In genomic region chr2:100967716-100968115, GRCh38 we compare ENCODE assay signal across 27 cellular contexts.
"Had no signal": no experiment of that assay in that cellular context is flagged by ENCODE, and none has a peak within 500 bp of the region (broad histone marks: within the 10 kb centered on the region; RNA-seq: fewer than 3 reads in every experiment).

No MANE protein-coding gene starts in this region.

- H3K27ac ChIP-seq: adrenal gland, body of pancreas, WERI-Rb-1 had no signal

- H3K4me1 ChIP-seq: adrenal gland, body of pancreas had no signal

- H3K4me1 Mint-ChIP-seq: activated B cell treated with CpG ODN at 0.5 μM for 24 hours; activated naive CD8-positive, alpha-beta T cell treated with anti-CD3 and anti-CD28 coated beads, Interleukin-2, amount 50 U/mL, for 24 hours; activated T-helper 17 cell treated with anti-CD3 and anti-CD28 coated beads, Interleukin-2, amount 50 U/mL, for 72 hours had no signal

- H3K36me3 Mint-ChIP-seq: activated naive CD8-positive, alpha-beta T cell treated with anti-CD3 and anti-CD28 coated beads for 36 hours had no signal

- H3K27ac Mint-ChIP-seq: activated B cell treated with CpG ODN at 0.5 μM for 24 hours; activated CD8-positive, alpha-beta T cell treated with anti-CD3 and anti-CD28 coated beads for 36 hours; activated naive CD4-positive, alpha-beta T cell treated with anti-CD3 and anti-CD28 coated beads for 36 hours; activated naive CD4-positive, alpha-beta T cell treated with anti-CD3 and anti-CD28 coated beads, Interleukin-2, amount 50 U/mL, for 24 hours; activated naive CD8-positive, alpha-beta T cell treated with anti-CD3 and anti-CD28 coated beads for 36 hours; activated naive CD8-positive, alpha-beta T cell treated with anti-CD3 and anti-CD28 coated beads, Interleukin-2, amount 50 U/mL, for 24 hours; activated T-helper 17 cell treated with anti-CD3 and anti-CD28 coated beads, Interleukin-2, amount 50 U/mL, for 72 hours; T-helper 17 cell; T-helper 2 cell treated with Interferon-gamma antibody and Interleukin-4, amounts not matched to agents 5 μg/mL and 100 μg/mL, for 36 hours had no signal

- H3K27me3 Mint-ChIP-seq: activated CD8-positive, alpha-beta T cell treated with anti-CD3 and anti-CD28 coated beads for 36 hours; activated naive CD4-positive, alpha-beta T cell treated with anti-CD3 and anti-CD28 coated beads, Interleukin-2, amount 50 U/mL, for 24 hours; activated naive CD8-positive, alpha-beta T cell treated with anti-CD3 and anti-CD28 coated beads for 36 hours; activated naive CD8-positive, alpha-beta T cell treated with anti-CD3 and anti-CD28 coated beads, Interleukin-2, amount 50 U/mL, for 24 hours; activated T-helper 17 cell treated with anti-CD3 and anti-CD28 coated beads, Interleukin-2, amount 50 U/mL, for 72 hours; T-helper 17 cell had no signal

- ATAC-seq: activated CD4-positive, CD25-positive, alpha-beta regulatory T cell treated with anti-CD3 and anti-CD28 coated beads, Interleukin-2, amount 50 U/mL, for 24 hours; activated CD8-positive, alpha-beta T cell treated with anti-CD3 and anti-CD28 coated beads for 36 hours; activated naive CD8-positive, alpha-beta T cell treated with anti-CD3 and anti-CD28 coated beads, Interleukin-2, amount 50 U/mL, for 24 hours; activated T-cell treated with anti-CD3 and anti-CD28 coated beads, Interleukin-2, amount 50 U/mL, for 4 hours; activated T-helper 17 cell treated with anti-CD3 and anti-CD28 coated beads, Interleukin-2, amount 50 U/mL, for 72 hours; body of pancreas; esophagus mucosa; T-helper 17 cell had no signal

- H3K4me3 Mint-ChIP-seq: activated B cell treated with CpG ODN at 0.5 μM for 24 hours; activated CD8-positive, alpha-beta T cell treated with anti-CD3 and anti-CD28 coated beads for 36 hours; activated naive CD4-positive, alpha-beta T cell treated with anti-CD3 and anti-CD28 coated beads for 36 hours; activated naive CD4-positive, alpha-beta T cell treated with anti-CD3 and anti-CD28 coated beads, Interleukin-2, amount 50 U/mL, for 24 hours; activated naive CD8-positive, alpha-beta T cell treated with anti-CD3 and anti-CD28 coated beads for 36 hours; activated naive CD8-positive, alpha-beta T cell treated with anti-CD3 and anti-CD28 coated beads, Interleukin-2, amount 50 U/mL, for 24 hours; activated T-cell treated with anti-CD3 and anti-CD28 coated beads, Interleukin-2, amount 50 U/mL, for 4 hours; activated T-helper 17 cell treated with anti-CD3 and anti-CD28 coated beads, Interleukin-2, amount 50 U/mL, for 72 hours; T-helper 17 cell; T-helper 2 cell treated with Interferon-gamma antibody and Interleukin-4, amounts not matched to agents 5 μg/mL and 100 μg/mL, for 36 hours had no signal

- H3K27me3 ChIP-seq: adrenal gland, body of pancreas had no signal

- H3K4me3 ChIP-seq: adrenal gland, body of pancreas had no signal

- H3K36me3 ChIP-seq: adrenal gland, WERI-Rb-1 had no signal

- DNase-seq: activated B cell treated with CpG ODN at 0.5 μM for 24 hours; activated CD4-positive, alpha-beta T cell treated with anti-CD3 and anti-CD28 coated beads for 48 hours; activated CD4-positive, alpha-beta T cell treated with anti-CD3 and anti-CD28 coated beads, Interleukin-2, amount 50 U/mL, for 1 hour; activated CD4-positive, alpha-beta T cell treated with anti-CD3 and anti-CD28 coated beads, Interleukin-2, amount 50 U/mL, for 48 hours; activated CD8-positive, alpha-beta memory T cell treated with anti-CD3 and anti-CD28 coated beads for 24 hours; activated CD8-positive, alpha-beta T cell treated with anti-CD3 and anti-CD28 coated beads for 36 hours; activated effector memory CD4-positive, alpha-beta T cell treated with Interleukin-2 at 50 U/mL for 16 hours; activated naive CD4-positive, alpha-beta T cell treated with anti-CD3 and anti-CD28 coated beads for 36 hours; activated naive CD8-positive, alpha-beta T cell treated with anti-CD3 and anti-CD28 coated beads for 36 hours; activated naive CD8-positive, alpha-beta T cell treated with anti-CD3 and anti-CD28 coated beads, Interleukin-2, amount 50 U/mL, for 24 hours; activated T-cell treated with anti-CD3 and anti-CD28 coated beads, Interleukin-2, amount 50 U/mL, for 4 hours; adrenal gland; body of pancreas; cortex of kidney; dermis blood vessel endothelial cell; effector CD8-positive, alpha-beta T cell; foreskin fibroblast; glutamatergic neuron; T-helper 1 cell; T-helper 17 cell; T1000; WERI-Rb-1 had no signal

- H3K9me3 Mint-ChIP-seq: activated B cell treated with CpG ODN at 0.5 μM for 24 hours; activated CD8-positive, alpha-beta T cell treated with anti-CD3 and anti-CD28 coated beads for 36 hours; activated naive CD4-positive, alpha-beta T cell treated with anti-CD3 and anti-CD28 coated beads for 36 hours; activated naive CD4-positive, alpha-beta T cell treated with anti-CD3 and anti-CD28 coated beads, Interleukin-2, amount 50 U/mL, for 24 hours; activated naive CD8-positive, alpha-beta T cell treated with anti-CD3 and anti-CD28 coated beads for 36 hours; activated naive CD8-positive, alpha-beta T cell treated with anti-CD3 and anti-CD28 coated beads, Interleukin-2, amount 50 U/mL, for 24 hours; activated T-cell treated with anti-CD3 and anti-CD28 coated beads, Interleukin-2, amount 50 U/mL, for 4 hours; activated T-helper 17 cell treated with anti-CD3 and anti-CD28 coated beads, Interleukin-2, amount 50 U/mL, for 72 hours; T-helper 2 cell treated with Interferon-gamma antibody and Interleukin-4, amounts not matched to agents 5 μg/mL and 100 μg/mL, for 36 hours had no signal

- H3K9me3 ChIP-seq: adrenal gland, body of pancreas had no signal
